1 cellular context compared by ENCODE assay signal in genomic region chr19:53865918-53866696, GRCh38.
TF ChIP-seq lines count a peak whose summit lies in the region.

No MANE protein-coding gene starts in this region.

TF ChIP-seq in endothelial cell of umbilical vein, 7 proteins besides CTCF, POLR2A, EP300 and RAD21:
- TF ChIP-seq JUN (IDR thresholded peaks at IDR 0.05; ENCODE audit: borderline replicate concordance, insufficient read depth, insufficient read length, low read depth): no peak
- peak; percentile 25 for TF ChIP-seq POLR2AphosphoS5 (IDR thresholded peaks at IDR 0.05; ENCODE audit: insufficient read depth, low read depth, low read length)
